ENCODE assay signal across 11 cellular contexts in genomic region chr3:133799794-133800585, GRCh38. TPM values are rescaled to one million over a fixed set of nuclear protein-coding genes. Genes with fewer than 3 reads are reported as not detected.
A peak's percentile ranks its signal among the peaks of the same experiment; 100 is the strongest.
DNase-seq lines count a peak whose midpoint lies in the region; ATAC-seq and TF ChIP-seq lines count a peak whose summit lies in the region.
"Had no signal": no experiment of that assay in that cellular context is flagged by ENCODE, and none has a peak within 500 bp of the region (broad histone marks: within the 10 kb centered on the region; RNA-seq: fewer than 3 reads in every experiment).

No MANE protein-coding gene starts in this region.

- no peaks in the 10 kb centered on the region for H3K9me3 Mint-ChIP-seq in stimulated activated memory B cell treated with anti-CD40 and anti-IgM and Interleukin-4, amounts not matched to agents 10 μg/mL and 1 μg/mL and 100 μg/mL, for 72 hours
- H3K9me3 Mint-ChIP-seq in mesothelial cell of epicardium (peaks cover 13% of the 10 kb centered on the region), HFFc6 (0 out of 2 replicates have a peak, but pooled peaks cover 5% of the 10 kb centered on the region)

- ATAC-seq in stimulated activated memory B cell treated with anti-CD40 and anti-IgM and Interleukin-4, amounts not matched to agents 10 μg/mL and 1 μg/mL and 100 μg/mL, for 72 hours: peak; percentile 41
- ATAC-seq in GM18517 (IDR thresholded peaks at IDR 0.05; ENCODE audit: unreplicated experiment): no peak
- ATAC-seq: naive thymus-derived CD8-positive, alpha-beta T cell had no signal

- no peaks in the 10 kb centered on the region for H3K27me3 ChIP-seq in OCI-LY3 (ENCODE audit: low read depth, low read length)

- TF ChIP-seq CTCF in OCI-LY3 (IDR thresholded peaks at IDR 0.05; ENCODE audit: low read depth, low read length) (no peak), fibroblast of mammary gland (conservative IDR thresholded peaks at IDR 0.05; ENCODE audit: control insufficient read depth, insufficient read depth, low read depth, low read length) (no peak), mesothelial cell of epicardium (IDR thresholded peaks at IDR 0.05; ENCODE audit: unreplicated experiment) (no peak), HFFc6 (IDR thresholded peaks at IDR 0.05) (no peak)

- no peak overlapping the region for H3K4me3 ChIP-seq in OCI-LY3 (ENCODE audit: low read length)
- H3K4me3 ChIP-seq in fibroblast of mammary gland (ENCODE audit: control insufficient read depth, low read depth, low read length): no peak overlapping the region

- DNase-seq in NCI-H2171 treated with DMSO at 0.1 percent for 48 hours (lab: John Stamatoyannopoulos, UW) (peak; percentile 19), NCI-H2171 (lab: John Stamatoyannopoulos, UW) (no peak), fibroblast of mammary gland (ENCODE audit: low read depth) (peak; percentile 51), mesothelial cell of epicardium (ENCODE audit: low spot score in 2 of 2, unreplicated experiment in 2 of 2) (no peak), HFFc6 (no peak)
- DNase-seq: naive thymus-derived CD8-positive, alpha-beta T cell; NCI-H526 had no signal

- H3K9me3 ChIP-seq in OCI-LY3 (ENCODE audit: insufficient read depth, low read length): no peaks in the 10 kb centered on the region

- no peak overlapping the region for H3K27ac ChIP-seq in OCI-LY3 (ENCODE audit: low read length)

- H3K4me1 Mint-ChIP-seq in stimulated activated memory B cell treated with anti-CD40 and anti-IgM and Interleukin-4, amounts not matched to agents 10 μg/mL and 1 μg/mL and 100 μg/mL, for 72 hours: peaks cover under 1% of the 10 kb centered on the region
- peaks cover 12% of the 10 kb centered on the region for H3K4me1 Mint-ChIP-seq in mesothelial cell of epicardium
- H3K4me1 Mint-ChIP-seq in HFFc6 (ENCODE audit: low read depth): peaks cover 18% of the 10 kb centered on the region

- H3K4me1 ChIP-seq in OCI-LY3 (ENCODE audit: low read length): peaks cover 4% of the 10 kb centered on the region

- peak overlapping the region; percentile 52; the same call in 1 of the 2 replicates for H2AFZ ChIP-seq in OCI-LY3 (ENCODE audit: low read depth, low read length)

- H3K36me3 Mint-ChIP-seq in stimulated activated memory B cell treated with anti-CD40 and anti-IgM and Interleukin-4, amounts not matched to agents 10 μg/mL and 1 μg/mL and 100 μg/mL, for 72 hours: peaks cover 5% of the 10 kb centered on the region
- H3K36me3 Mint-ChIP-seq in mesothelial cell of epicardium: peaks cover 4% of the 10 kb centered on the region
- H3K36me3 Mint-ChIP-seq in HFFc6 (ENCODE audit: low read depth): no peaks in the 10 kb centered on the region
- H3K36me3 Mint-ChIP-seq: IgD-negative memory B cell had no signal

- H3K4me3 Mint-ChIP-seq in stimulated activated memory B cell treated with anti-CD40 and anti-IgM and Interleukin-4, amounts not matched to agents 10 μg/mL and 1 μg/mL and 100 μg/mL, for 72 hours: no peak overlapping the region
- H3K4me3 Mint-ChIP-seq in mesothelial cell of epicardium (no peak overlapping the region), HFFc6 (no peak overlapping the region)
- H3K4me3 Mint-ChIP-seq: naive thymus-derived CD8-positive, alpha-beta T cell had no signal

- no peaks in the 10 kb centered on the region for H4K20me1 ChIP-seq in OCI-LY3 (ENCODE audit: insufficient read depth, low read length)

- H3K9ac ChIP-seq in OCI-LY3 (ENCODE audit: low read length): no peak overlapping the region

- peak overlapping the region; percentile 32 for H3K4me2 ChIP-seq in OCI-LY3 (ENCODE audit: low read length)

- H3K79me2 ChIP-seq in OCI-LY3 (ENCODE audit: low read length): no peaks in the 10 kb centered on the region

- peaks cover 26% of the 10 kb centered on the region for H3K27me3 Mint-ChIP-seq in stimulated activated memory B cell treated with anti-CD40 and anti-IgM and Interleukin-4, amounts not matched to agents 10 μg/mL and 1 μg/mL and 100 μg/mL, for 72 hours
- H3K27me3 Mint-ChIP-seq in mesothelial cell of epicardium (ENCODE audit: low read depth) (peaks cover 30% of the 10 kb centered on the region), HFFc6 (ENCODE audit: insufficient read depth) (peaks cover 7% of the 10 kb centered on the region; the same call in 1 of the 2 replicates)

- no peak overlapping the region for H3K27ac Mint-ChIP-seq in stimulated activated memory B cell treated with anti-CD40 and anti-IgM and Interleukin-4, amounts not matched to agents 10 μg/mL and 1 μg/mL and 100 μg/mL, for 72 hours
- H3K27ac Mint-ChIP-seq in mesothelial cell of epicardium: no peak overlapping the region
- no peak overlapping the region for H3K27ac Mint-ChIP-seq in HFFc6
- H3K27ac Mint-ChIP-seq: IgD-negative memory B cell; naive thymus-derived CD8-positive, alpha-beta T cell had no signal

- H3K36me3 ChIP-seq in OCI-LY3 (replicated peaks; ENCODE audit: low read depth, low read length): no peaks in the 10 kb centered on the region

RNA-seq across cellular contexts. Expression of gene SRPRB, which starts 5.6 kb away (rescaled TPM):
- total RNA-seq in mesothelial cell of epicardium: 41.8 to 45.7 TPM (median 42.5 TPM) in 3 replicates
- 100 to 1,000 TPM in 3 of 6 experiments, 10 to 100 TPM in 3; 94.3 to 130 (median 99.4) TPM for total RNA-seq in HFFc6 (2021; fragmentation: NEBNext Ultra II Directional; extraction: Animal tissue kit (Norgen Biotek cat#: 25700))

RNA-seq across cellular contexts. Expression of gene TF, which starts 53.8 kb away (rescaled TPM):
- 5.2 to 6.4 TPM (median 5.7 TPM) in 3 replicates for total RNA-seq in mesothelial cell of epicardium
- total RNA-seq in HFFc6 (2021; fragmentation: NEBNext Ultra II Directional; extraction: Animal tissue kit (Norgen Biotek cat#: 25700)): under 1 TPM in 5 of 6 experiments, not detected in 1; under 0.01 to 0.13 (median 0.02) TPM

Comparison
In these comparisons a context has a peak if more than half of its experiments do, and no peak if none do; other contexts are left out.
1. DNase-seq: peak in NCI-H2171 treated with DMSO at 0.1 percent for 48 hours (single experiment) and fibroblast of mammary gland (single experiment); none in NCI-H2171 (single experiment), mesothelial cell of epicardium (0 of 2) and HFFc6 (single experiment).